In the genomic region with DNA sequence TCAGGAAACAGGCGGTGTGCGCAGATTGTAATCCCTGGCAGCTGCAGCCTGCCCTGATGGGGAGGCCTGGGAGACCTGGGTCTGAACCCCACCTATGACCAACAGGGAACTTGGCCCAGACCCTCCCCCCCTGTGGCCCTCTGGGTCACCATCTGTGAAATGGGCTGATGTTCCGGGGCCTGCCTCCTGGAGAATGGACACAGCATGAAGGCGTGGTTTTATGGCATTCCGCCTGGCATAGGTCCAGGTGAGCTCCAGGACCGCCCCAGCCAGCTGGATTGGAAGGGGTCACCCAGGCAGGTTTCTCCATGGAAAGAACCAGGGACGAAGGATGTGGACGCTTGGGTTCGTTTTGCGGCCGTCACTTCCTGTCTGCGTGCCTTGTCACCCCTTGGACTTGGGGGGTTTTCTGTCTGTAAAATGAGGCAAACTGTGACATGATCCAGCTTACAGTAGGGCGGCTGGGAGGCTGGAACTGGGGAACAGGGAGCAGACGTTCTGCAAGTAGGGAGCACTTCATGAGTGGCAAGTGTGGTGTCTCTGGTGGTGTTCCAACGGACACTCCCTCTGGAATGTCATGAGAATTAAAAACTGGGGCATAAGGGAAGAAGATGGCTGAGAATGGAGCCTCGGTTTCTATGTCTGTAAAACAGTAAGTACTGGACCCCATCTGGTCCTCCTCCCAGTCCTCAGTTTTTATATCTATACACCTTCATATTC, we compare ENCODE assay signal across 10 cellular contexts. TPM values are rescaled to one million over a fixed set of nuclear protein-coding genes. Genes with fewer than 3 reads are reported as not detected.
A peak's percentile ranks its signal among the peaks of the same experiment; 100 is the strongest.
DNase-seq lines count a peak whose midpoint lies in the region; ATAC-seq and TF ChIP-seq lines count a peak whose summit lies in the region.
"Had no signal": no experiment of that assay in that cellular context is flagged by ENCODE, and none has a peak within 500 bp of the region (broad histone marks: within the 10 kb centered on the region; RNA-seq: fewer than 3 reads in every experiment).

No MANE protein-coding gene starts in this region.

- TF ChIP-seq POLR2A in suprapubic skin (IDR thresholded peaks at IDR 0.05): no peak

- H3K9me3 Mint-ChIP-seq in activated CD8-positive, alpha-beta memory T cell treated with anti-CD3 and anti-CD28 coated beads, Interleukin-2, amount 10 ng/mL, durations not matched to agents 7 days and 5 days (ENCODE audit: low read depth): no peaks in the 10 kb centered on the region

- H3K4me1 ChIP-seq in adipocyte (ENCODE audit: control insufficient read depth, insufficient read depth, low read length) (peaks cover 23% of the 10 kb centered on the region), lung (ENCODE audit: control insufficient read depth in 2 of 2, insufficient read depth in 2 of 2, low read length in 2 of 2) (peaks cover 0 to 24% of the 10 kb centered on the region in 2 donors), suprapubic skin (peaks cover 31% of the 10 kb centered on the region)

- H3K27me3 Mint-ChIP-seq in activated CD8-positive, alpha-beta memory T cell treated with anti-CD3 and anti-CD28 coated beads, Interleukin-2, amount 10 ng/mL, durations not matched to agents 7 days and 5 days: peaks cover 44% of the 10 kb centered on the region

- ATAC-seq in activated CD8-positive, alpha-beta memory T cell treated with anti-CD3 and anti-CD28 coated beads, Interleukin-2, amount 10 ng/mL, durations not matched to agents 7 days and 5 days: no peak
- ATAC-seq in lung (ENCODE audit: insufficient read depth, low FRiP score): no peak

- H3K9me3 ChIP-seq in adipocyte (ENCODE audit: control insufficient read depth, low read length): no peaks in the 10 kb centered on the region
- no peaks in the 10 kb centered on the region for H3K9me3 ChIP-seq in lung (ENCODE audit: control insufficient read depth in 2 of 2, insufficient read depth in 1 of 2, low read length in 1 of 2)
- H3K9me3 ChIP-seq in suprapubic skin: no peaks in the 10 kb centered on the region
- H3K9me3 ChIP-seq: SJSA1 had no signal

- TF ChIP-seq EP300 in suprapubic skin (IDR thresholded peaks at IDR 0.05): no peak

- no peak overlapping the region for H3K27ac Mint-ChIP-seq in activated CD8-positive, alpha-beta memory T cell treated with anti-CD3 and anti-CD28 coated beads, Interleukin-2, amount 10 ng/mL, durations not matched to agents 7 days and 5 days

- H3K27me3 ChIP-seq in adipocyte (replicated peaks; ENCODE audit: control insufficient read depth, insufficient read depth, low read length): no peaks in the 10 kb centered on the region
- no peaks in the 10 kb centered on the region for H3K27me3 ChIP-seq in lung (ENCODE audit: control insufficient read depth, insufficient read depth)
- no peaks in the 10 kb centered on the region for H3K27me3 ChIP-seq in suprapubic skin
- H3K27me3 ChIP-seq: SJSA1 had no signal

- H3K36me3 ChIP-seq in adipocyte (ENCODE audit: control insufficient read depth, insufficient read depth, low read length, severe bottlenecking) (no peaks in the 10 kb centered on the region), lung (ENCODE audit: control insufficient read depth in 2 of 2, insufficient read depth in 2 of 2, low read length in 2 of 2) (no peaks in the 10 kb centered on the region), suprapubic skin (no peaks in the 10 kb centered on the region)

- WGBS in lung, 2 donors: 55 to 57% methylated on average over 16 of the region's 16 CpGs
- 66% methylated on average over 14 of the region's 16 CpGs for WGBS in suprapubic skin

- no peak for DNase-seq in activated CD8-positive, alpha-beta memory T cell treated with anti-CD3 and anti-CD28 coated beads, Interleukin-2, amount 10 ng/mL, durations not matched to agents 7 days and 5 days
- no peak for DNase-seq in activated CD8-positive, alpha-beta memory T cell treated with anti-CD3 and anti-CD28 coated beads, Interleukin-2, amount 50 U/mL, for 48 hours
- DNase-seq in adipocyte (ENCODE audit: low read depth): no peak
- no peak for DNase-seq in lung (ENCODE audit: low spot score)
- no peak for DNase-seq in suprapubic skin (ENCODE audit: low spot score in 2 of 2)
- no peak for DNase-seq in activated gamma-delta T cell (lab: John Stamatoyannopoulos, UW)
- DNase-seq in NCI-H1436 (lab: John Stamatoyannopoulos, UW): no peak
- DNase-seq in NCI-H2171 (lab: John Stamatoyannopoulos, UW): no peak
- DNase-seq: aorta had no signal

- peak overlapping the region in 1 of 2 donors; percentile 15 for H3K27ac ChIP-seq in lung (ENCODE audit: low read depth in 1 of 2, low read length in 1 of 2)
- H3K27ac ChIP-seq in suprapubic skin: no peak overlapping the region
- H3K27ac ChIP-seq: SJSA1 had no signal

- H3K36me3 Mint-ChIP-seq in activated CD8-positive, alpha-beta memory T cell treated with anti-CD3 and anti-CD28 coated beads, Interleukin-2, amount 10 ng/mL, durations not matched to agents 7 days and 5 days: no peaks in the 10 kb centered on the region

- peak overlapping the region; percentile 58 for H3K9ac ChIP-seq in adipocyte (ENCODE audit: low read length)

- peak overlapping the region; percentile 56 for H3K4me3 Mint-ChIP-seq in activated CD8-positive, alpha-beta memory T cell treated with anti-CD3 and anti-CD28 coated beads, Interleukin-2, amount 10 ng/mL, durations not matched to agents 7 days and 5 days

- peak overlapping the region; percentile 81 for H3K4me3 ChIP-seq in adipocyte (ENCODE audit: low read length)
- H3K4me3 ChIP-seq in lung: peak overlapping the region; percentile 79
- peak overlapping the region; percentile 66 for H3K4me3 ChIP-seq in suprapubic skin

- CTCF ChIA-PET in activated CD8-positive, alpha-beta memory T cell treated with anti-CD3 and anti-CD28 coated beads, Interleukin-2, amount 10 ng/mL, durations not matched to agents 7 days and 5 days (lab: Charles Lee): interaction anchor here (0.6 to 3.6 kb wide), 25 partner anchors 8 to 206 kb away, joined by 3 to 27 read pairs (median 5); partner anchors contain the start of genes PSME3IP1 and RSPRY1

- TF ChIP-seq CTCF in lung (IDR thresholded peaks at IDR 0.05; ENCODE audit: control extremely low read depth, extremely low read depth) (no peak), suprapubic skin (IDR thresholded peaks at IDR 0.05) (no peak)

- H3K4me1 Mint-ChIP-seq in activated CD8-positive, alpha-beta memory T cell treated with anti-CD3 and anti-CD28 coated beads, Interleukin-2, amount 10 ng/mL, durations not matched to agents 7 days and 5 days: peaks cover 19% of the 10 kb centered on the region

RNA-seq across cellular contexts. Expression of gene CPNE2, which starts 1.6 kb away (rescaled TPM):
- 1 to 10 TPM; 3.2 to 9.6 TPM for total RNA-seq in activated CD8-positive, alpha-beta memory T cell treated with anti-CD3 and anti-CD28 coated beads, Interleukin-2, amount 10 ng/mL, durations not matched to agents 7 days and 5 days
- 10 to 100 TPM; 38.1 to 47.2 TPM for total RNA-seq in lung
- 10 to 100 TPM; 57.3 to 76.3 TPM for polyA plus RNA-seq in lung
- 10 to 100 TPM; 12.7 to 23.1 (median 15.7) TPM for total RNA-seq in suprapubic skin
